28 cellular contexts compared by ENCODE assay signal in genomic region chr11:134003792-134004405, GRCh38.
"Had no signal": no experiment of that assay in that cellular context is flagged by ENCODE, and none has a peak within 500 bp of the region (broad histone marks: within the 10 kb centered on the region; RNA-seq: fewer than 3 reads in every experiment).

No MANE protein-coding gene starts in this region.

- H3K27ac Mint-ChIP-seq: activated CD8-positive, alpha-beta memory T cell treated with anti-CD3 and anti-CD28 coated beads, Interleukin-2, amount 10 ng/mL, durations not matched to agents 7 days and 5 days; activated naive CD4-positive, alpha-beta T cell treated with anti-CD3 and anti-CD28 coated beads, Interleukin-2, amount 50 U/mL, for 24 hours; activated T-cell treated with anti-CD3 and anti-CD28 coated beads, Interleukin-2, amount 50 U/mL, for 24 hours; activated T-helper 1 cell treated with anti-CD3 and anti-CD28 coated beads, Interleukin-12 subunit alpha, Interleukin-12 subunit beta, Interleukin-2, Interleukin-4 antibody, amounts not matched to agents 30 ng/mL and 10 ng/mL and 1 ng/mL, durations not matched to agents 14 hours and 24 hours and 36 hours; T-helper 17 cell; WTC11 had no signal

- H3K27ac ChIP-seq: ascending aorta, body of pancreas, KMS-11, Peyer's patch had no signal

- H3K36me3 ChIP-seq: ascending aorta, MG63, Peyer's patch had no signal

- H3K4me1 ChIP-seq: ascending aorta, body of pancreas, Peyer's patch had no signal

- H3K9me3 Mint-ChIP-seq: activated naive CD4-positive, alpha-beta T cell treated with anti-CD3 and anti-CD28 coated beads, Interleukin-2, amount 50 U/mL, for 24 hours; activated T-cell treated with anti-CD3 and anti-CD28 coated beads, Interleukin-2, amount 50 U/mL, for 24 hours; activated T-helper 1 cell treated with anti-CD3 and anti-CD28 coated beads, Interleukin-12 subunit alpha, Interleukin-12 subunit beta, Interleukin-2, Interleukin-4 antibody, amounts not matched to agents 30 ng/mL and 10 ng/mL and 1 ng/mL, durations not matched to agents 14 hours and 24 hours and 36 hours had no signal

- H3K27me3 ChIP-seq: ascending aorta, body of pancreas, MG63, Peyer's patch had no signal

- H3K36me3 Mint-ChIP-seq: activated CD8-positive, alpha-beta memory T cell treated with anti-CD3 and anti-CD28 coated beads, Interleukin-2, amount 10 ng/mL, durations not matched to agents 7 days and 5 days; activated naive CD4-positive, alpha-beta T cell treated with anti-CD3 and anti-CD28 coated beads, Interleukin-2, amount 50 U/mL, for 24 hours; WTC11 had no signal

- H3K4me3 Mint-ChIP-seq: activated CD8-positive, alpha-beta memory T cell treated with anti-CD3 and anti-CD28 coated beads, Interleukin-2, amount 10 ng/mL, durations not matched to agents 7 days and 5 days; activated naive CD4-positive, alpha-beta T cell treated with anti-CD3 and anti-CD28 coated beads, Interleukin-2, amount 50 U/mL, for 24 hours; activated T-cell treated with anti-CD3 and anti-CD28 coated beads, Interleukin-2, amount 50 U/mL, for 24 hours; activated T-helper 1 cell treated with anti-CD3 and anti-CD28 coated beads, Interleukin-12 subunit alpha, Interleukin-12 subunit beta, Interleukin-2, Interleukin-4 antibody, amounts not matched to agents 30 ng/mL and 10 ng/mL and 1 ng/mL, durations not matched to agents 14 hours and 24 hours and 36 hours; T-helper 17 cell; WTC11 had no signal

- DNase-seq: activated CD4-positive, alpha-beta T cell treated with anti-CD3 and anti-CD28 coated beads for 48 hours; activated CD4-positive, alpha-beta T cell treated with anti-CD3 and anti-CD28 coated beads, Interleukin-2, amount 50 U/mL, for 4 hours; activated CD4-positive, CD25-positive, alpha-beta regulatory T cell treated with anti-CD3 and anti-CD28 coated beads, Interleukin-2, amount 50 U/mL, for 72 hours; activated CD8-positive, alpha-beta memory T cell treated with anti-CD3 and anti-CD28 coated beads, Interleukin-2, amount 10 ng/mL, durations not matched to agents 7 days and 5 days; activated effector memory CD4-positive, alpha-beta T cell treated with Interleukin-2 at 50 U/mL for 16 hours; activated naive CD4-positive, alpha-beta T cell; activated T-cell treated with anti-CD3 and anti-CD28 coated beads, Interleukin-2, amount 50 U/mL, for 24 hours; amniotic stem cell; body of pancreas; MG63; MV-4-11; NCI-H1092 treated with DMSO at 0.1 percent for 48 hours; NCI-H1417 treated with DMSO at 0.1 percent for 48 hours; NCI-H1694; NCI-H2029; NCI-H345; NCI-H510A treated with DMSO at 0.1 percent for 48 hours; NCI-H69; NK-92 treated with Interleukin-12 subunit alpha and Interleukin-12 subunit beta, amount 100 ng/mL, for 24 hours; Peyer's patch; SIG-M5; T-helper 17 cell; T-helper 9 cell had no signal

- H3K4me1 Mint-ChIP-seq: activated CD8-positive, alpha-beta memory T cell treated with anti-CD3 and anti-CD28 coated beads, Interleukin-2, amount 10 ng/mL, durations not matched to agents 7 days and 5 days; activated naive CD4-positive, alpha-beta T cell treated with anti-CD3 and anti-CD28 coated beads, Interleukin-2, amount 50 U/mL, for 24 hours; T-helper 17 cell had no signal

- H3K9me3 ChIP-seq: ascending aorta, body of pancreas, MG63, Peyer's patch had no signal

- ATAC-seq: activated CD8-positive, alpha-beta memory T cell treated with anti-CD3 and anti-CD28 coated beads, Interleukin-2, amount 10 ng/mL, durations not matched to agents 7 days and 5 days; body of pancreas; T-helper 17 cell; WTC11 had no signal

- H3K27me3 Mint-ChIP-seq: activated naive CD4-positive, alpha-beta T cell treated with anti-CD3 and anti-CD28 coated beads, Interleukin-2, amount 50 U/mL, for 24 hours had no signal

- H3K4me3 ChIP-seq: ascending aorta, body of pancreas, MG63, Peyer's patch had no signal
